ENCODE assay signal across 18 cellular contexts in genomic region chr15:59289574-59289973, GRCh38.
"Had no signal": no experiment of that assay in that cellular context is flagged by ENCODE, and none has a peak within 500 bp of the region (broad histone marks: within the 10 kb centered on the region; RNA-seq: fewer than 3 reads in every experiment).

No MANE protein-coding gene starts in this region.

- H3K4me3 ChIP-seq: esophagus muscularis mucosa, heart right ventricle, prostate gland, right atrium auricular region, skin epidermis, stomach, thoracic aorta had no signal

- DNase-seq: activated CD4-positive, alpha-beta T cell treated with anti-CD3 and anti-CD28 coated beads, Interleukin-2, amount 10 ng/mL, durations not matched to agents 24 days and 14 days; activated CD8-positive, alpha-beta T cell treated with anti-CD3 and anti-CD28 coated beads for 36 hours; activated naive CD4-positive, alpha-beta T cell treated with anti-CD3 and anti-CD28 coated beads for 36 hours; activated T-cell treated with anti-CD3 and anti-CD28 coated beads, Interleukin-2, amount 50 U/mL, for 24 hours; aorta; cortex of kidney; effector CD8-positive, alpha-beta T cell; heart right ventricle; occipital lobe; stimulated activated CD4-positive, alpha-beta T cell treated with anti-CD3 and anti-CD28 coated beads, Interleukin-4, amount 100 ng/mL, for 24 hours; stomach; T1000 had no signal

- H3K4me1 ChIP-seq: prostate gland had no signal

- H3K36me3 ChIP-seq: esophagus muscularis mucosa, heart right ventricle, prostate gland, right atrium auricular region, stomach, thoracic aorta had no signal

- H3K9me3 ChIP-seq: esophagus muscularis mucosa, heart right ventricle, prostate gland, right atrium auricular region, stomach, thoracic aorta had no signal

- H3K27me3 ChIP-seq: esophagus muscularis mucosa, heart right ventricle, right atrium auricular region, stomach had no signal

- H3K27ac ChIP-seq: heart right ventricle, prostate gland, right atrium auricular region, thoracic aorta had no signal

- ATAC-seq: activated CD8-positive, alpha-beta T cell treated with anti-CD3 and anti-CD28 coated beads for 36 hours; heart right ventricle; stimulated activated effector memory CD8-positive, alpha-beta T cell treated with anti-CD3 and anti-CD28 coated beads, Interleukin-12 subunit alpha, Interleukin-12 subunit beta, amount 100 ng/mL, for 72 hours had no signal
